In genomic region chr18:11047817-11048216, GRCh38 we compare ENCODE assay signal across 1 cellular context.
TF ChIP-seq lines count a peak whose summit lies in the region.

No MANE protein-coding gene starts in this region.

TF ChIP-seq in GM12878, 131 proteins besides CTCF, POLR2A, EP300 and RAD21 (continued from another document):
- no peak for TF ChIP-seq ATF2 (IDR thresholded peaks at IDR 0.05; ENCODE audit: low read length)
- no peak for TF ChIP-seq RBBP5 (conservative IDR thresholded peaks at IDR 0.05)
- TF ChIP-seq ZNF384 (IDR thresholded peaks at IDR 0.05; ENCODE audit: borderline replicate concordance, low read depth, low read length): no peak
- TF ChIP-seq JUND (IDR thresholded peaks at IDR 0.05; ENCODE audit: low read depth, low read length): no peak
- no peak for TF ChIP-seq E2F8 (IDR thresholded peaks at IDR 0.05; ENCODE audit: low read depth, partially characterized antibody)
- no peak for TF ChIP-seq CREM (IDR thresholded peaks at IDR 0.05; ENCODE audit: low read depth)
